ENCODE assay signal across 10 cellular contexts in genomic region chr17:69608808-69609494, GRCh38.
DNase-seq lines count a peak whose midpoint lies in the region; TF ChIP-seq lines count a peak whose summit lies in the region.
"Had no signal": no experiment of that assay in that cellular context is flagged by ENCODE, and none has a peak within 500 bp of the region (broad histone marks: within the 10 kb centered on the region; RNA-seq: fewer than 3 reads in every experiment).

No MANE protein-coding gene starts in this region.

- H2AFZ ChIP-seq in GM23248 = no peak overlapping the region

- in situ Hi-C loops in GM23248 (cut with MboI) = loop anchor here (10.0 kb wide), 1 partner anchor 536 kb away; no protein-coding TSS in a partner anchor
- in situ Hi-C loops in HAP-1 (cut with MboI; ENCODE audit: low sequenced_read_pairs) = no loop called here

- H3K9ac ChIP-seq in GM23248 = peak overlapping the region; percentile 37; the same call in 1 of the 2 replicates

- no peaks in the 10 kb centered on the region for H4K20me1 ChIP-seq in GM23248 (ENCODE audit: insufficient read depth)

- TF ChIP-seq CTCF in RWPE1 (conservative IDR thresholded peaks at IDR 0.05; ENCODE audit: low read depth) = no peak
- no peak for TF ChIP-seq CTCF in fibroblast of pulmonary artery (IDR thresholded peaks at IDR 0.05; ENCODE audit: low read length, missing control alignments)
- TF ChIP-seq CTCF in retinal pigment epithelial cell (conservative IDR thresholded peaks at IDR 0.05; ENCODE audit: low read depth, low read length) = no peak
- no peak for TF ChIP-seq CTCF in ovary (IDR thresholded peaks at IDR 0.05)

- no peaks in the 10 kb centered on the region for H3K27me3 ChIP-seq in GM23248 (replicated peaks; ENCODE audit: insufficient read depth)
- H3K27me3 ChIP-seq in ovary = no peaks in the 10 kb centered on the region
- H3K27me3 ChIP-seq in HAP-1 (ENCODE audit: low read depth) = no peaks in the 10 kb centered on the region

- no peak for TF ChIP-seq EP300 in ovary (IDR thresholded peaks at IDR 0.05)

- peaks cover 35% of the 10 kb centered on the region for H3F3A ChIP-seq in GM23248 (ENCODE audit: insufficient read depth)

- H3K36me3 ChIP-seq in GM23248 (ENCODE audit: low read depth) (no peaks in the 10 kb centered on the region), ovary (no peaks in the 10 kb centered on the region), HAP-1 (replicated peaks) (no peaks in the 10 kb centered on the region)

- DNase-seq in GM23248 (peak; percentile 95), RWPE1 (ENCODE audit: low spot score) (peak; percentile 44), fibroblast of pulmonary artery (ENCODE audit: low read depth) (peak; percentile 82), retinal pigment epithelial cell (ENCODE audit: low read depth) (peak; percentile 91), T-helper 2 cell (no peak), NCI-H748 treated with DMSO at 0.1 percent for 48 hours (lab: John Stamatoyannopoulos, UW) (no peak), ovary (no peak), HAP-1 (ENCODE audit: low spot score in 2 of 2) (no peak)
- DNase-seq: retina had no signal

- H3K4me2 ChIP-seq in GM23248 (ENCODE audit: unreplicated experiment) = peak overlapping the region; percentile 78

- 0 to 2% methylated on average over 4 of the region's 4 CpGs for WGBS in GM23248 (ENCODE audit: low coverage in 1 of 2, low lambda C conversion rate in 2 of 2, missing lambda C conversion rate in 2 of 2), 2 experiments
- 75 to 87% (median 77%) methylated on average over 4 of the region's 4 CpGs for WGBS in ovary, 3 donors

- no peaks in the 10 kb centered on the region for H3K9me2 ChIP-seq in GM23248 (ENCODE audit: insufficient read depth)

- H3K79me2 ChIP-seq in GM23248 (ENCODE audit: insufficient read depth) = no peaks in the 10 kb centered on the region

- H3K9me3 ChIP-seq in GM23248 (ENCODE audit: low read depth) = no peaks in the 10 kb centered on the region
- no peaks in the 10 kb centered on the region for H3K9me3 ChIP-seq in ovary
- H3K9me3 ChIP-seq in HAP-1 = no peaks in the 10 kb centered on the region

- H3K4me3 ChIP-seq in GM23248 (peak overlapping the region; percentile 39), fibroblast of pulmonary artery (replicated peaks; ENCODE audit: low read depth, low read length) (no peak overlapping the region), retinal pigment epithelial cell (ENCODE audit: low read length) (no peak overlapping the region), ovary (no peak overlapping the region), HAP-1 (no peak overlapping the region)
- H3K4me3 ChIP-seq: GM12878 had no signal

- CTCF ChIA-PET in RWPE1 (lab: Yijun Ruan, JAX) = interaction anchor here (0.6 to 1.0 kb wide), 6 partner anchors 10 to 599 kb away, joined by 3 to 4 read pairs (median 3); no protein-coding TSS in a partner anchor

- H3K27ac ChIP-seq in GM23248 (peak overlapping the region; percentile 83), RWPE1 (no peak overlapping the region), ovary (no peak overlapping the region)

- POLR2A ChIA-PET in RWPE1 (lab: Yijun Ruan, JAX; ENCODE audit: low non-redundant PET) = no interaction called here

- no peak for TF ChIP-seq POLR2A in ovary (IDR thresholded peaks at IDR 0.05)

- H3K4me1 ChIP-seq in GM23248 (ENCODE audit: insufficient read depth) (peaks cover 37% of the 10 kb centered on the region), ovary (ENCODE audit: insufficient read depth) (peaks cover 2% of the 10 kb centered on the region), HAP-1 (no peaks in the 10 kb centered on the region; the same call in 1 of the 2 replicates)

- intact Hi-C loops in ovary (cut with DNase I) = loop anchor here in 3 of 4 donors (5.0 to 10.0 kb wide), 2 partner anchors 533 to 536 kb away; no protein-coding TSS in a partner anchor

Comparison
In these comparisons a context has a peak if more than half of its experiments do, and no peak if none do; other contexts are left out.
1. DNase-seq: peak in GM23248 (single experiment), RWPE1 (single experiment), fibroblast of pulmonary artery (single experiment) and retinal pigment epithelial cell (single experiment); none in T-helper 2 cell (0 of 5), NCI-H748 treated with DMSO at 0.1 percent for 48 hours (single experiment), ovary (0 of 5) and HAP-1 (0 of 2).